8 cellular contexts compared by ENCODE assay signal in genomic region chr2:171206422-171207115, GRCh38.
"Had no signal": no experiment of that assay in that cellular context is flagged by ENCODE, and none has a peak within 500 bp of the region (broad histone marks: within the 10 kb centered on the region; RNA-seq: fewer than 3 reads in every experiment).

No MANE protein-coding gene starts in this region.

- H3K36me3 ChIP-seq: HAP-1 had no signal

- H3K4me2 ChIP-seq: GM23338, KMS-11 had no signal

- H2AFZ ChIP-seq: GM23338 had no signal

- H3K9me3 Mint-ChIP-seq: GM23338, HFFc6 had no signal

- H3K27ac Mint-ChIP-seq: GM23338, HFFc6 had no signal

- ATAC-seq: GM23338, HCT116 had no signal

- H3K9me3 ChIP-seq: HAP-1 had no signal

- H3K4me3 ChIP-seq: GM23338, HAP-1 had no signal

- H3K4me3 Mint-ChIP-seq: GM23338, HFFc6 had no signal

- H3K4me1 ChIP-seq: HAP-1 had no signal

- H3K27ac ChIP-seq: KMS-11 had no signal

- H3K9ac ChIP-seq: KMS-11 had no signal

- DNase-seq: H7, HFFc6, Karpas-422, KBM-7 had no signal
